In genomic region chr1:153536618-153537375, GRCh38 we compare ENCODE assay signal across 2 cellular contexts.
A peak's percentile ranks its signal among the peaks of the same experiment; 100 is the strongest.
TF ChIP-seq lines count a peak whose summit lies in the region.

No MANE protein-coding gene starts in this region.

TF ChIP-seq in HepG2, 621 proteins besides CTCF, POLR2A, EP300 and RAD21:
- TF ChIP-seq ZNF816 (CRISPR knock-in tag; IDR thresholded peaks at IDR 0.05; ENCODE audit: borderline replicate concordance), result no peak
- TF ChIP-seq NR0B2 (CRISPR knock-in tag; IDR thresholded peaks at IDR 0.05), result no peak
- TF ChIP-seq ZNF629 (CRISPR knock-in tag; conservative IDR thresholded peaks at IDR 0.05), result 0 out of 2 replicates have a peak, but pooled peaks have one; percentile 8

TF ChIP-seq in HEK293T, 16 proteins besides CTCF, POLR2A, EP300 and RAD21:
- TF ChIP-seq ARNT (IDR thresholded peaks at IDR 0.05) (no peak), FOXM1 (IDR thresholded peaks at IDR 0.05; ENCODE audit: borderline replicate concordance) (no peak), LEF1 (IDR thresholded peaks at IDR 0.05; ENCODE audit: borderline replicate concordance) (no peak)
